17 cellular contexts compared by ENCODE assay signal in genomic region chr6:16551466-16551865, GRCh38.
DNase-seq lines count a peak whose midpoint lies in the region; ATAC-seq and TF ChIP-seq lines count a peak whose summit lies in the region.
"Had no signal": no experiment of that assay in that cellular context is flagged by ENCODE, and none has a peak within 500 bp of the region (broad histone marks: within the 10 kb centered on the region; RNA-seq: fewer than 3 reads in every experiment).

No MANE protein-coding gene starts in this region.

- DNase-seq in astrocyte of the spinal cord (ENCODE audit: low read depth, low spot score) (peak; percentile 52), dorsolateral prefrontal cortex (no peak), midbrain (lab: John Stamatoyannopoulos, UW) (peak; percentile 23), substantia nigra (lab: John Stamatoyannopoulos, UW) (peak in 5 of 49 donors; percentile 4 to 21 (median 11)), NCI-H510A (lab: John Stamatoyannopoulos, UW) (no peak), transverse colon (no peak)
- DNase-seq in activated T-cell treated with anti-CD3 and anti-CD28 coated beads, Interleukin-2, amount 50 U/mL, for 4 hours = no peak
- DNase-seq: Calu3; CD8-positive, alpha-beta T cell; DMS79 treated with DMSO at 0.1 percent for 48 hours; GF-D8; H9 had no signal

- TF ChIP-seq POLR2A in transverse colon (IDR thresholded peaks at IDR 0.05) = no peak

- H3K36me3 Mint-ChIP-seq in activated T-cell treated with anti-CD3 and anti-CD28 coated beads, Interleukin-2, amount 50 U/mL, for 4 hours (ENCODE audit: insufficient read depth) = peaks cover 40% of the 10 kb centered on the region

- H3K4me3 ChIP-seq in astrocyte of the spinal cord (ENCODE audit: low read depth, low read length) (no peak overlapping the region), dorsolateral prefrontal cortex (no peak overlapping the region), transverse colon (no peak overlapping the region)
- H3K4me3 ChIP-seq: BLaER1 treated with 17β-estradiol and CSF1 and Interleukin-3, amounts not matched to agents 10 nM and 100 nM had no signal

- TF ChIP-seq CTCF in astrocyte of the spinal cord (IDR thresholded peaks at IDR 0.05; ENCODE audit: low read depth, low read length) = no peak
- TF ChIP-seq CTCF in dorsolateral prefrontal cortex (IDR thresholded peaks at IDR 0.05 in 54 of 56, conservative IDR thresholded peaks at IDR 0.05 in 2 of 56; ENCODE audit: low read depth in 1 of 56, partially characterized antibody in 56 of 56) = no peak
- no peak for TF ChIP-seq CTCF in transverse colon (IDR thresholded peaks at IDR 0.05)

- H3K27me3 Mint-ChIP-seq in activated T-cell treated with anti-CD3 and anti-CD28 coated beads, Interleukin-2, amount 50 U/mL, for 4 hours (ENCODE audit: low read depth) = no peaks in the 10 kb centered on the region
- H3K27me3 Mint-ChIP-seq: B cell had no signal

- ATAC-seq in activated T-cell treated with anti-CD3 and anti-CD28 coated beads, Interleukin-2, amount 50 U/mL, for 4 hours = no peak
- ATAC-seq in HG03280 (IDR thresholded peaks at IDR 0.05; ENCODE audit: unreplicated experiment) = no peak
- ATAC-seq: CD8-positive, alpha-beta T cell; HepG2 had no signal

- WGBS in transverse colon (ENCODE audit: low coverage in 1 of 2), 2 donors = 92 to 100% methylated on average over 4 to 6 of the region's 6 CpGs

- no peaks in the 10 kb centered on the region for H3K9me3 ChIP-seq in transverse colon
- H3K9me3 ChIP-seq: BLaER1 treated with 17β-estradiol and CSF1 and Interleukin-3, amounts not matched to agents 10 nM and 100 nM had no signal

- H3K27ac ChIP-seq in dorsolateral prefrontal cortex (peak overlapping the region in 53 of 59 donors; percentile 0 to 99 (median 62)), substantia nigra (ENCODE audit: low read depth, low read length, poor library complexity, severe bottlenecking) (peak overlapping the region; percentile 58), transverse colon (no peak overlapping the region)
- H3K27ac ChIP-seq: BLaER1 treated with 17β-estradiol and CSF1 and Interleukin-3, amounts not matched to agents 10 nM and 100 nM had no signal

- H3K27me3 ChIP-seq in dorsolateral prefrontal cortex (no peaks in the 10 kb centered on the region), transverse colon (no peaks in the 10 kb centered on the region)
- H3K27me3 ChIP-seq: BLaER1 treated with 17β-estradiol and CSF1 and Interleukin-3, amounts not matched to agents 10 nM and 100 nM had no signal

- TF ChIP-seq EP300 in transverse colon (IDR thresholded peaks at IDR 0.05; ENCODE audit: low read depth) = no peak

- in situ Hi-C loops in astrocyte of the spinal cord (cut with HindIII; ENCODE audit: low sequenced_read_pairs) (no loop called here), transverse colon (cut with MboI; ENCODE audit: low pct_ligation_motif_present in 1 of 4, low pct_unique_long_range_greater_than_20kb in 1 of 4, low sequenced_read_pairs in 3 of 4) (no loop called here)

- no peaks in the 10 kb centered on the region for H3K9me3 Mint-ChIP-seq in activated T-cell treated with anti-CD3 and anti-CD28 coated beads, Interleukin-2, amount 50 U/mL, for 4 hours
- H3K9me3 Mint-ChIP-seq: CD8-positive, alpha-beta T cell; H9; IgD-negative memory B cell had no signal

- intact Hi-C loops in dorsolateral prefrontal cortex (cut with DNase I) = loop anchor here in 1 of 2 donors (10.0 kb wide), 1 partner anchor 143 kb away; no protein-coding TSS in a partner anchor
- intact Hi-C loops in transverse colon (cut with DNase I; ENCODE audit: low total_unique reads) = no loop called here

- H3K4me1 ChIP-seq in transverse colon = no peaks in the 10 kb centered on the region

- H3K36me3 ChIP-seq in transverse colon = no peaks in the 10 kb centered on the region

- peaks cover 2% of the 10 kb centered on the region for H3K4me1 Mint-ChIP-seq in activated T-cell treated with anti-CD3 and anti-CD28 coated beads, Interleukin-2, amount 50 U/mL, for 4 hours (ENCODE audit: low read depth)
- H3K4me1 Mint-ChIP-seq: B cell, H9, IgD-negative memory B cell had no signal

- H3K4me3 Mint-ChIP-seq in activated T-cell treated with anti-CD3 and anti-CD28 coated beads, Interleukin-2, amount 50 U/mL, for 4 hours = no peak overlapping the region
- H3K4me3 Mint-ChIP-seq: B cell; CD8-positive, alpha-beta T cell; H9; IgD-negative memory B cell had no signal

Comparison
In these comparisons a context has a peak if more than half of its experiments do, and no peak if none do; other contexts are left out.
1. DNase-seq: peak in astrocyte of the spinal cord (single experiment) and midbrain (single experiment); none in dorsolateral prefrontal cortex (0 of 10), activated T-cell treated with anti-CD3 and anti-CD28 coated beads, Interleukin-2, amount 50 U/mL, for 4 hours (single experiment), NCI-H510A (single experiment) and transverse colon (single experiment).
2. H3K27ac ChIP-seq: peak in dorsolateral prefrontal cortex (53 of 59) and substantia nigra (single experiment); none in transverse colon (0 of 4).